ENCODE assay signal across 22 cellular contexts in genomic region chr5:54804521-54804920, GRCh38.
DNase-seq lines count a peak whose midpoint lies in the region; ATAC-seq and TF ChIP-seq lines count a peak whose summit lies in the region.
"Had no signal": no experiment of that assay in that cellular context is flagged by ENCODE, and none has a peak within 500 bp of the region (broad histone marks: within the 10 kb centered on the region; RNA-seq: fewer than 3 reads in every experiment).

No MANE protein-coding gene starts in this region.

- no peak overlapping the region for H3K4me3 Mint-ChIP-seq in activated T-helper 1 cell treated with anti-CD3 and anti-CD28 coated beads, Interleukin-12 subunit alpha, Interleukin-12 subunit beta, Interleukin-2, Interleukin-4 antibody, amounts not matched to agents 30 ng/mL and 10 ng/mL and 1 ng/mL, durations not matched to agents 14 hours and 24 hours and 36 hours
- H3K4me3 Mint-ChIP-seq: B cell; CD8-positive, alpha-beta memory T cell; HFFc6; IgD-negative memory B cell had no signal

- peaks cover 22% of the 10 kb centered on the region for H3K9me3 Mint-ChIP-seq in activated T-helper 1 cell treated with anti-CD3 and anti-CD28 coated beads, Interleukin-12 subunit alpha, Interleukin-12 subunit beta, Interleukin-2, Interleukin-4 antibody, amounts not matched to agents 30 ng/mL and 10 ng/mL and 1 ng/mL, durations not matched to agents 14 hours and 24 hours and 36 hours
- H3K9me3 Mint-ChIP-seq: HFFc6 had no signal

- no peak overlapping the region for H3K4me3 ChIP-seq in fibroblast of pulmonary artery (replicated peaks; ENCODE audit: low read depth, low read length)
- H3K4me3 ChIP-seq: A549, HAP-1 had no signal

- DNase-seq in activated T-helper 1 cell treated with anti-CD3 and anti-CD28 coated beads, Interleukin-12 subunit alpha, Interleukin-12 subunit beta, Interleukin-2, Interleukin-4 antibody, amounts not matched to agents 30 ng/mL and 10 ng/mL and 1 ng/mL, durations not matched to agents 14 hours and 24 hours and 36 hours (ENCODE audit: low spot score) = no peak
- DNase-seq in astrocyte of the hippocampus (ENCODE audit: low read depth, low spot score) (peak; percentile 28), fibroblast of pulmonary artery (ENCODE audit: low read depth) (peak; percentile 53), anterior cingulate cortex (lab: John Stamatoyannopoulos, UW) (no peak), UCSD-AML1 (lab: John Stamatoyannopoulos, UW; ENCODE audit: unreplicated experiment) (no peak)
- DNase-seq in stimulated activated CD4-positive, alpha-beta T cell treated with anti-CD3 and anti-CD28 coated beads, Interleukin-4, amount 100 ng/mL, for 24 hours = no peak
- DNase-seq: Calu3; CD8-positive, alpha-beta memory T cell; DMS79 treated with DMSO at 0.1 percent for 48 hours; GF-D8; GOT3; HFFc6; MM.1S; NCI-H2029; NCI-H69; SHP77 had no signal

- H3K27me3 Mint-ChIP-seq in activated T-helper 1 cell treated with anti-CD3 and anti-CD28 coated beads, Interleukin-12 subunit alpha, Interleukin-12 subunit beta, Interleukin-2, Interleukin-4 antibody, amounts not matched to agents 30 ng/mL and 10 ng/mL and 1 ng/mL, durations not matched to agents 14 hours and 24 hours and 36 hours (ENCODE audit: insufficient read depth) = no peaks in the 10 kb centered on the region
- H3K27me3 Mint-ChIP-seq: B cell, IgD-negative memory B cell had no signal

- peaks cover 26% of the 10 kb centered on the region for H3K4me1 Mint-ChIP-seq in activated T-helper 1 cell treated with anti-CD3 and anti-CD28 coated beads, Interleukin-12 subunit alpha, Interleukin-12 subunit beta, Interleukin-2, Interleukin-4 antibody, amounts not matched to agents 30 ng/mL and 10 ng/mL and 1 ng/mL, durations not matched to agents 14 hours and 24 hours and 36 hours (ENCODE audit: low read depth)
- H3K4me1 Mint-ChIP-seq: CD8-positive, alpha-beta memory T cell had no signal

- H3K27ac Mint-ChIP-seq in activated T-helper 1 cell treated with anti-CD3 and anti-CD28 coated beads, Interleukin-12 subunit alpha, Interleukin-12 subunit beta, Interleukin-2, Interleukin-4 antibody, amounts not matched to agents 30 ng/mL and 10 ng/mL and 1 ng/mL, durations not matched to agents 14 hours and 24 hours and 36 hours = peak overlapping the region; percentile 32
- H3K27ac Mint-ChIP-seq: B cell; CD8-positive, alpha-beta memory T cell; IgD-negative memory B cell had no signal

- H3K36me3 Mint-ChIP-seq in activated T-helper 1 cell treated with anti-CD3 and anti-CD28 coated beads, Interleukin-12 subunit alpha, Interleukin-12 subunit beta, Interleukin-2, Interleukin-4 antibody, amounts not matched to agents 30 ng/mL and 10 ng/mL and 1 ng/mL, durations not matched to agents 14 hours and 24 hours and 36 hours (ENCODE audit: low read depth) = peaks cover 8% of the 10 kb centered on the region
- H3K36me3 Mint-ChIP-seq: IgD-negative memory B cell had no signal

- intact Hi-C loops in activated T-helper 1 cell treated with anti-CD3 and anti-CD28 coated beads, Interleukin-12 subunit alpha, Interleukin-12 subunit beta, Interleukin-2, Interleukin-4 antibody, amounts not matched to agents 30 ng/mL and 10 ng/mL and 1 ng/mL, durations not matched to agents 14 hours and 24 hours and 36 hours (cut with micrococcal nuclease) = no loop called here

- TF ChIP-seq CTCF in fibroblast of pulmonary artery (IDR thresholded peaks at IDR 0.05; ENCODE audit: low read length, missing control alignments) = no peak

- ATAC-seq in HG03469 (IDR thresholded peaks at IDR 0.05; ENCODE audit: unreplicated experiment) = no peak
- ATAC-seq: A549, Panc1 had no signal

Comparison
In these comparisons a context has a peak if more than half of its experiments do, and no peak if none do; other contexts are left out.
1. DNase-seq: peak in astrocyte of the hippocampus (single experiment) and fibroblast of pulmonary artery (single experiment); none in activated T-helper 1 cell treated with anti-CD3 and anti-CD28 coated beads, Interleukin-12 subunit alpha, Interleukin-12 subunit beta, Interleukin-2, Interleukin-4 antibody, amounts not matched to agents 30 ng/mL and 10 ng/mL and 1 ng/mL, durations not matched to agents 14 hours and 24 hours and 36 hours (single experiment), stimulated activated CD4-positive, alpha-beta T cell treated with anti-CD3 and anti-CD28 coated beads, Interleukin-4, amount 100 ng/mL, for 24 hours (single experiment), anterior cingulate cortex (0 of 58) and UCSD-AML1 (single experiment).